In the genomic region with DNA sequence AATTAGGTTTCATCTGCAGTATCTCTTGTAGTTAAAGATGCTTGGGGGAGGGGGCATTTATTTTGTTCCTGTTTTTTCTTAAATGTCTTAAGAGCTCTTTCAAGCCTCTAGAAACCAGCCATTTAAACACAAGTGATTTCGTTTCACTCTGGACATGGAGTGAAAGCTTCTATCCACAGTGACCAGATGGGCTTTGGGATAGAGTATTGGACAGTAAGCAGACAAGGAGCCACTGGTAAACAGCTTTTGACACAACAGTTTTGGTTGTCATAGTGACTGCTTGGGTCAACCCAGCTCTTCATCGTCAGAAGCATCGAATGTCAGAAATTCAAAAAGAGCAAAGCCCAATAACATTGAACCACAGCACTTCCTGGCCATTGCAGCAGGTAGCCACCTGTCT, we compare ENCODE assay signal across 9 cellular contexts. TPM values are rescaled to one million over a fixed set of nuclear protein-coding genes. Genes with fewer than 3 reads are reported as not detected.
DNase-seq lines count a peak whose midpoint lies in the region; ATAC-seq, FAIRE-seq and TF ChIP-seq lines count a peak whose summit lies in the region.
"Had no signal": no experiment of that assay in that cellular context is flagged by ENCODE, and none has a peak within 500 bp of the region (broad histone marks: within the 10 kb centered on the region; RNA-seq: fewer than 3 reads in every experiment).

No MANE protein-coding gene starts in this region.

- H2AFZ ChIP-seq in KMS-11 (ENCODE audit: low read depth), result no peak overlapping the region

- no peak for TF ChIP-seq EP300 in upper lobe of left lung (IDR thresholded peaks at IDR 0.05)

- H3K4me3 ChIP-seq in KMS-11 (IDR thresholded peaks at IDR 0.05; ENCODE audit: insufficient read depth, low read depth, low read length) (no peak overlapping the region), upper lobe of left lung (no peak overlapping the region)

- TF ChIP-seq POLR2A in upper lobe of left lung (IDR thresholded peaks at IDR 0.05), result no peak

- H3K36me3 ChIP-seq in KMS-11 (ENCODE audit: insufficient read depth) (no peaks in the 10 kb centered on the region), upper lobe of left lung (no peaks in the 10 kb centered on the region)

- peaks cover 82% of the 10 kb centered on the region for H3K79me2 ChIP-seq in KMS-11 (ENCODE audit: insufficient read depth, low read depth)

- H3K27me3 ChIP-seq in KMS-11 (ENCODE audit: insufficient read depth, low read depth) (no peaks in the 10 kb centered on the region), upper lobe of left lung (no peaks in the 10 kb centered on the region)

- peak overlapping the region; percentile 61 for H3K9ac ChIP-seq in KMS-11

- H3K4me1 ChIP-seq in KMS-11 (ENCODE audit: low read depth, poor library complexity, severe bottlenecking) (peaks cover 85% of the 10 kb centered on the region), upper lobe of left lung (peaks cover under 1 to 16% (median 11%) of the 10 kb centered on the region in 4 donors)

- in situ Hi-C loops in G401 (cut with HindIII; ENCODE audit: low sequenced_read_pairs), result no loop called here

- TF ChIP-seq CTCF in KMS-11 (conservative IDR thresholded peaks at IDR 0.05; ENCODE audit: low read depth, low read length) (no peak), upper lobe of left lung (IDR thresholded peaks at IDR 0.05) (no peak)

- H3K4me2 ChIP-seq in KMS-11, result peak overlapping the region; percentile 99

- no peaks in the 10 kb centered on the region for H4K20me1 ChIP-seq in KMS-11 (ENCODE audit: insufficient read depth)

- 55 to 62% methylated on average over 3 of the region's 3 CpGs for WGBS in upper lobe of left lung, 2 donors

- ATAC-seq in GM18511 (IDR thresholded peaks at IDR 0.05; ENCODE audit: unreplicated experiment) (no peak), upper lobe of left lung (ENCODE audit: low FRiP score in 2 of 2) (no peak)

- FAIRE-seq in islet of Langerhans (lab: Jason Lieb, UNC), result peak; percentile 72
- FAIRE-seq: endothelial cell of umbilical vein had no signal

- H3K27ac ChIP-seq in KMS-11 (peak overlapping the region; percentile 96), upper lobe of left lung (no peak overlapping the region)

- no peaks in the 10 kb centered on the region for H3K9me3 ChIP-seq in upper lobe of left lung

- DNase-seq in DMS53 (lab: John Stamatoyannopoulos, UW) (peak; percentile 96), NCI-H82 treated with DMSO at 0.1 percent for 48 hours (lab: John Stamatoyannopoulos, UW; ENCODE audit: unreplicated experiment) (peak; percentile 18), G401 (ENCODE audit: low spot score) (no peak), dermis blood vessel endothelial cell (no peak), upper lobe of left lung (no peak)

RNA-seq across cellular contexts. Expression of a gene that starts 4.9 kb away (rescaled TPM):
- total RNA-seq in G401 (2014; rRNA removed; shearing (Covaris generic)), result not detected in 2 replicates
- total RNA-seq in dermis blood vessel endothelial cell, result 4.0 and 7.8 TPM in 2 replicates
- total RNA-seq in upper lobe of left lung, result 10 to 100 TPM in 1 of 6 donors, 1 to 10 TPM in 4, not detected in 1; 2.0 to 12.5 (median 6.0) TPM

RNA-seq across cellular contexts. Expression of a gene that starts 24.7 kb away (rescaled TPM):
- total RNA-seq in G401 (2014; rRNA removed; shearing (Covaris generic)), result 4.1 and 6.7 TPM in 2 replicates
- total RNA-seq in dermis blood vessel endothelial cell, result 76.5 and 77.1 TPM in 2 replicates
- 10 to 100 TPM; 25.5 to 57.6 (median 39.5) TPM for total RNA-seq in upper lobe of left lung

Comparison
In these comparisons a context has a peak if more than half of its experiments do, and no peak if none do; other contexts are left out.
1. DNase-seq: peak in DMS53 (single experiment) and NCI-H82 treated with DMSO at 0.1 percent for 48 hours (single experiment); none in G401 (single experiment), dermis blood vessel endothelial cell (single experiment) and upper lobe of left lung (0 of 2).